In genomic region chr9:16530669-16531461, GRCh38 we compare ENCODE assay signal across 16 cellular contexts.
DNase-seq lines count a peak whose midpoint lies in the region; ATAC-seq and TF ChIP-seq lines count a peak whose summit lies in the region.
"Had no signal": no experiment of that assay in that cellular context is flagged by ENCODE, and none has a peak within 500 bp of the region (broad histone marks: within the 10 kb centered on the region; RNA-seq: fewer than 3 reads in every experiment).

No MANE protein-coding gene starts in this region.

- DNase-seq in HPDE6-E6E7 (ENCODE audit: extremely low spot score) (peak; percentile 82), NCI-H2196 (lab: John Stamatoyannopoulos, UW; ENCODE audit: unreplicated experiment) (peak; percentile 56), choroid plexus epithelial cell (ENCODE audit: low read depth) (peak; percentile 53), omental fat pad (ENCODE audit: low spot score) (no peak), SIG-M5 treated with dmso at 0.1 percent for 504 hours (lab: John Stamatoyannopoulos, UW; ENCODE audit: unreplicated experiment) (no peak), LoVo (ENCODE audit: low spot score) (no peak), kidney tubule cell (ENCODE audit: low spot score) (no peak)
- DNase-seq: activated T-cell treated with anti-CD3 and anti-CD28 coated beads for 4 hours; C1 segment of cervical spinal cord; GF-D8; NCI-H345; nucleus accumbens; stimulated activated CD4-positive, alpha-beta T cell treated with anti-CD3 and anti-CD28 coated beads, Interleukin-2, amount 100 ng/mL, for 24 hours; stimulated activated naive B cell treated with anti-CD40 and anti-IgM and Interleukin-4, amounts not matched to agents 10 μg/mL and 1 μg/mL and 100 μg/mL, for 72 hours had no signal

- ATAC-seq in omental fat pad (ENCODE audit: low FRiP score) (peak; percentile 89), GM21390 (IDR thresholded peaks at IDR 0.05; ENCODE audit: unreplicated experiment) (no peak)
- ATAC-seq: Right ventricle myocardium inferior; stimulated activated naive B cell treated with anti-CD40 and anti-IgM and Interleukin-4, amounts not matched to agents 10 μg/mL and 1 μg/mL and 100 μg/mL, for 72 hours had no signal

- H3K4me3 ChIP-seq in choroid plexus epithelial cell (ENCODE audit: low read depth, low read length) = no peak overlapping the region

- TF ChIP-seq CTCF in choroid plexus epithelial cell (conservative IDR thresholded peaks at IDR 0.05; ENCODE audit: low read depth, low read length) (no peak), omental fat pad (IDR thresholded peaks at IDR 0.05) (no peak)

Comparison
In these comparisons a context has a peak if more than half of its experiments do, and no peak if none do; other contexts are left out.
1. DNase-seq: peak in HPDE6-E6E7 (single experiment), NCI-H2196 (single experiment) and choroid plexus epithelial cell (single experiment); none in omental fat pad (single experiment), SIG-M5 treated with dmso at 0.1 percent for 504 hours (single experiment), LoVo (single experiment) and kidney tubule cell (single experiment).